12 cellular contexts compared by ENCODE assay signal in the genomic region with DNA sequence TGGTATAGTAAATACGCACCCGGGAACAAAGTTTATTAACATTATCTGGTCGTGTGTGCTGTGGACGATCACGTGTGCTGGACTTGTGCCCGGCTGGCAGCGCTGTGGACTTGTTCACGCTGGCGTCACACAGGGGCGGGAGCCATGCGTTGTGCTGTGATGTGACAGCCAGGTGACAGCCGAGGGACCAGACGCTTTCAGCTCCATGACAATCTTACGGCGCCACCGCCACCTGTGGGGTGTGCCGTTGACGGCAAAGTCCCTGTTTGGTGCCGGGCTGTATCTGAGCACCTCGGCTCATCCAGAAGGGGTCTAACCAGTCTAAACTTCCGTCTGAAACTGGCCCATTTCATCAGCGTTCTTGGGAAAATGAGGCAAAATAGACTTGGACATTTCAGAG. TPM values are rescaled to one million over a fixed set of nuclear protein-coding genes. Genes with fewer than 3 reads are reported as not detected.
DNase-seq lines count a peak whose midpoint lies in the region; ATAC-seq, FAIRE-seq and TF ChIP-seq lines count a peak whose summit lies in the region.
"Had no signal": no experiment of that assay in that cellular context is flagged by ENCODE, and none has a peak within 500 bp of the region (broad histone marks: within the 10 kb centered on the region; RNA-seq: fewer than 3 reads in every experiment).

No MANE protein-coding gene starts in this region.

- no peak for TF ChIP-seq RAD21 in HepG2 (CRISPR knock-in tag; IDR thresholded peaks at IDR 0.05)

- POLR2A ChIA-PET in HepG2 (lab: Yijun Ruan, JAX) = no interaction called here

- H3K4me3 ChIP-seq in body of pancreas (no peak overlapping the region), HepG2 (replicated peaks in 1 of 3; ENCODE audit: insufficient read depth in 1 of 3, low read depth in 2 of 3, low read length in 3 of 3) (no peak overlapping the region; a peak in 1 of 6 replicates), stomach (no peak overlapping the region)
- H3K4me3 ChIP-seq: PC-9 had no signal

- H3K4me2 ChIP-seq in HepG2 (ENCODE audit: low read depth, low read length) = peak overlapping the region; percentile 52
- H3K4me2 ChIP-seq: PC-9 had no signal

- no peaks in the 10 kb centered on the region for H3K27me3 ChIP-seq in body of pancreas
- peaks cover 18 to 79% of the 10 kb centered on the region in 2 experiments for H3K27me3 ChIP-seq in HepG2 (ENCODE audit: control insufficient read depth in 1 of 2, insufficient read depth in 2 of 2, low read length in 2 of 2)
- H3K27me3 ChIP-seq in stomach = peaks cover 0 to 15% (median 0%) of the 10 kb centered on the region in 3 donors

- TF ChIP-seq CTCF in body of pancreas (IDR thresholded peaks at IDR 0.05) = peak in 4 of 7 experiments; percentile 14 to 23 (median 19)
- peak; percentile 55 for TF ChIP-seq CTCF in HepG2 (CRISPR knock-in tag; IDR thresholded peaks at IDR 0.05)
- TF ChIP-seq CTCF in stomach (IDR thresholded peaks at IDR 0.05) = no peak

- peak overlapping the region; percentile 85 to 92 (median 91) for H3K27ac ChIP-seq in body of pancreas
- no peak overlapping the region for H3K27ac ChIP-seq in HepG2 (ENCODE audit: extremely low read length, insufficient read depth, low read length)
- H3K27ac ChIP-seq in stomach = peak overlapping the region; percentile 60 to 76 (median 69)
- H3K27ac ChIP-seq: PC-9 had no signal

- H2AFZ ChIP-seq in HepG2 (ENCODE audit: low read length) = no peak overlapping the region
- H2AFZ ChIP-seq: PC-9 had no signal

- intact Hi-C loops in body of pancreas (cut with DNase I) (no loop called here), HepG2 (cut with micrococcal nuclease; ENCODE audit: unreplicated experiment) (no loop called here), stomach (cut with DNase I; ENCODE audit: low total_unique reads) (no loop called here)

- H3K79me2 ChIP-seq in HepG2 (ENCODE audit: insufficient read depth, low read length) = no peaks in the 10 kb centered on the region

- H4K20me1 ChIP-seq in HepG2 (ENCODE audit: insufficient read depth, low read length) = no peaks in the 10 kb centered on the region; the same call in 1 of the 2 replicates

- H3K4me1 ChIP-seq in body of pancreas (peaks cover 59% of the 10 kb centered on the region), HepG2 (ENCODE audit: insufficient read depth, low read length) (peaks cover 12% of the 10 kb centered on the region), stomach (peaks cover 7 to 17% (median 17%) of the 10 kb centered on the region in 4 donors)

- in situ Hi-C loops in HepG2 (cut with HindIII; ENCODE audit: extremely low pct_ligation_motif_present, low pct_unique_long_range_greater_than_20kb) = no loop called here

- H3K36me3 ChIP-seq in body of pancreas (replicated peaks in 1 of 2; ENCODE audit: insufficient read depth in 1 of 2, low read depth in 2 of 2) (no peaks in the 10 kb centered on the region), HepG2 (replicated peaks in 1 of 2; ENCODE audit: control insufficient read depth in 1 of 2, insufficient read depth in 2 of 2, low read length in 2 of 2) (no peaks in the 10 kb centered on the region), stomach (no peaks in the 10 kb centered on the region)

- no peak for TF ChIP-seq EP300 in HepG2 (IDR thresholded peaks at IDR 0.05; ENCODE audit: low read depth in 2 of 2, low read length in 2 of 2)
- no peak for TF ChIP-seq EP300 in HepG2 (CRISPR knock-in tag; IDR thresholded peaks at IDR 0.05; ENCODE audit: borderline replicate concordance)
- no peak for TF ChIP-seq EP300 in stomach (IDR thresholded peaks at IDR 0.05)

- 23 to 25% methylated on average over 20 to 22 of the region's 22 CpGs for WGBS in body of pancreas, 2 donors
- 6% methylated on average over 21 of the region's 22 CpGs for WGBS in HepG2 (ENCODE audit: low lambda C conversion rate)
- 22 to 39% (median 27%) methylated on average over 22 of the region's 22 CpGs for WGBS in stomach, 5 donors

- no TSS peak for BruUV-seq in HepG2 (replicated peaks; lab: Mats Ljungman, UMichigan)

- DNase-seq in NCI-H1105 (lab: John Stamatoyannopoulos, UW) (peak; percentile 67), body of pancreas (peak; percentile 93 to 97 (median 96)), HepG2 (ENCODE audit: low spot score) (peak; percentile 24), stomach (peak; percentile 95), NCI-H187 treated with DMSO at 0.1 percent for 48 hours (lab: John Stamatoyannopoulos, UW) (no peak), DMS 273 (lab: John Stamatoyannopoulos, UW; ENCODE audit: unreplicated experiment) (no peak), NCI-H2171 treated with DMSO at 0.1 percent for 48 hours (lab: John Stamatoyannopoulos, UW) (no peak)
- DNase-seq in stimulated activated CD8-positive, alpha-beta memory T cell treated with anti-CD3 and anti-CD28 coated beads, Interleukin-4, amount 100 ng/mL, for 48 hours = no peak
- DNase-seq: activated CD4-positive, alpha-beta T cell treated with anti-CD3 and anti-CD28 coated beads for 4 hours; GF-D8; naive thymus-derived CD4-positive, alpha-beta T cell; PC-9 had no signal

- FAIRE-seq in HepG2 (lab: Jason Lieb, UNC) = peak; percentile 26

- no peaks in the 10 kb centered on the region for H3K9me3 ChIP-seq in body of pancreas
- H3K9me3 ChIP-seq in HepG2 (ENCODE audit: low read length) = no peaks in the 10 kb centered on the region
- no peaks in the 10 kb centered on the region for H3K9me3 ChIP-seq in stomach

- ATAC-seq in body of pancreas (peak; percentile 82), HepG2 (peak; percentile 82)
- ATAC-seq: naive thymus-derived CD4-positive, alpha-beta T cell had no signal

- TF ChIP-seq POLR2A in body of pancreas (IDR thresholded peaks at IDR 0.05) (peak in 2 of 3 donors; percentile 61 to 78), HepG2 (IDR thresholded peaks at IDR 0.05; ENCODE audit: insufficient read depth in 1 of 2, low read depth in 2 of 2, low read length in 2 of 2) (no peak), stomach (IDR thresholded peaks at IDR 0.05) (no peak)

- H3K9ac ChIP-seq in HepG2 (ENCODE audit: insufficient read depth, low read depth, low read length) = no peak overlapping the region

- CTCF ChIA-PET in HepG2 (lab: Yijun Ruan, JAX; ENCODE audit: low intra/inter-chr PET ratio, low total read pairs) = no interaction called here

TF ChIP-seq in HepG2, 621 proteins besides CTCF, POLR2A, EP300 and RAD21 (continues in another document):
- TF ChIP-seq HNRNPLL (IDR thresholded peaks at IDR 0.05; ENCODE audit: low read depth, low read length, poor library complexity, severe bottlenecking) = peak; percentile 28

RNA-seq across cellular contexts. Expression of a gene that starts 25.2 kb away (rescaled TPM):
- 10 to 100 TPM in 1 of 2 donors, 1 to 10 TPM in 1; 6.0 to 13.2 TPM for total RNA-seq in body of pancreas
- total RNA-seq in HepG2 (2016; rRNA removed; fragmentation: Illumina TruSeq; extraction: Trizol) = not detected in 2 replicates
- total RNA-seq in HepG2 (2016; cell fraction: cytosol; rRNA removed; fragmentation: Illumina TruSeq; extraction: Trizol; ENCODE audit: low read depth) = not detected in 2 replicates
- total RNA-seq in HepG2 (2016; cell fraction: insoluble cytoplasmic fraction; rRNA removed; fragmentation: Illumina TruSeq; extraction: Trizol) = not detected in 2 replicates
- not detected in 2 replicates for total RNA-seq in HepG2 (2016; cell fraction: membrane; rRNA removed; fragmentation: Illumina TruSeq; extraction: Trizol)
- not detected in 2 replicates for total RNA-seq in HepG2 (2016; cell fraction: nucleus; rRNA removed; fragmentation: Illumina TruSeq; extraction: Trizol)
- not detected in 2 replicates for polyA plus RNA-seq in HepG2 (2011; rRNA removed)
- polyA plus RNA-seq in HepG2 (2011; cell fraction: cytosol; rRNA removed) = not detected in 2 replicates
- 0.10 TPM in 2 replicates for polyA plus RNA-seq in HepG2 (2011; cell fraction: nucleus; rRNA removed)
- not detected in 2 replicates for polyA plus RNA-seq in HepG2 (2012)
- not detected in 2 replicates for polyA plus RNA-seq in HepG2 (2016; cell fraction: cytosol; fragmentation: Illumina TruSeq; extraction: Trizol; ENCODE audit: low read depth)
- polyA plus RNA-seq in HepG2 (2016; cell fraction: insoluble cytoplasmic fraction; fragmentation: Illumina TruSeq; extraction: Trizol; ENCODE audit: low read depth) = not detected in 2 replicates
- not detected in 2 replicates for polyA plus RNA-seq in HepG2 (2016; cell fraction: membrane; fragmentation: Illumina TruSeq; extraction: Trizol; ENCODE audit: low read depth)
- polyA plus RNA-seq in HepG2 (2016; cell fraction: nucleus; fragmentation: Illumina TruSeq; extraction: Trizol; ENCODE audit: insufficient read depth, low read depth) = not detected in 2 replicates
- polyA minus RNA-seq in HepG2 (2011; rRNA and poly(A)+ RNA removed; ENCODE audit: low replicate concordance) = not detected in 2 replicates
- polyA minus RNA-seq in HepG2 (2011; cell fraction: cytosol; rRNA and poly(A)+ RNA removed) = not detected in 2 replicates
- polyA minus RNA-seq in HepG2 (2011; cell fraction: nucleus; rRNA and poly(A)+ RNA removed) = not detected in 2 replicates
- 10 to 100 TPM in 2 of 5 donors, 1 to 10 TPM in 2, not detected in 1; 4.2 to 38.5 (median 9.6) TPM for total RNA-seq in stomach
- 10 to 100 TPM in 1 of 3 donors, 1 to 10 TPM in 2; 3.4 to 14.1 (median 5.5) TPM for polyA plus RNA-seq in stomach
- total RNA-seq: PC-9 had no signal

RNA-seq across cellular contexts. Expression of a gene that starts 40.9 kb away (rescaled TPM):
- 10 to 100 TPM; 15.6 to 29.0 TPM for total RNA-seq in body of pancreas
- 10.7 and 18.3 TPM in 2 replicates for total RNA-seq in HepG2 (2016; rRNA removed; fragmentation: Illumina TruSeq; extraction: Trizol)
- 14.5 and 14.8 TPM in 2 replicates for total RNA-seq in HepG2 (2016; cell fraction: cytosol; rRNA removed; fragmentation: Illumina TruSeq; extraction: Trizol; ENCODE audit: low read depth)
- total RNA-seq in HepG2 (2016; cell fraction: insoluble cytoplasmic fraction; rRNA removed; fragmentation: Illumina TruSeq; extraction: Trizol) = 10.1 and 18.3 TPM in 2 replicates
- 18.9 and 22.2 TPM in 2 replicates for total RNA-seq in HepG2 (2016; cell fraction: membrane; rRNA removed; fragmentation: Illumina TruSeq; extraction: Trizol)
- 16.8 and 19.1 TPM in 2 replicates for total RNA-seq in HepG2 (2016; cell fraction: nucleus; rRNA removed; fragmentation: Illumina TruSeq; extraction: Trizol)
- 9.2 and 10.8 TPM in 2 replicates for polyA plus RNA-seq in HepG2 (2011; rRNA removed)
- 6.1 and 6.8 TPM in 2 replicates for polyA plus RNA-seq in HepG2 (2011; cell fraction: cytosol; rRNA removed)
- polyA plus RNA-seq in HepG2 (2011; cell fraction: nucleus; rRNA removed) = 11.2 and 14.9 TPM in 2 replicates
- polyA plus RNA-seq in HepG2 (2012) = 10.6 and 12.8 TPM in 2 replicates
- 1.4 and 1.6 TPM in 2 replicates for polyA plus RNA-seq in HepG2 (2016; cell fraction: cytosol; fragmentation: Illumina TruSeq; extraction: Trizol; ENCODE audit: low read depth)
- polyA plus RNA-seq in HepG2 (2016; cell fraction: insoluble cytoplasmic fraction; fragmentation: Illumina TruSeq; extraction: Trizol; ENCODE audit: low read depth) = 21.6 TPM in 2 replicates
- polyA plus RNA-seq in HepG2 (2016; cell fraction: membrane; fragmentation: Illumina TruSeq; extraction: Trizol; ENCODE audit: low read depth) = 2.6 and 3.5 TPM in 2 replicates
- 17.9 and 21.0 TPM in 2 replicates for polyA plus RNA-seq in HepG2 (2016; cell fraction: nucleus; fragmentation: Illumina TruSeq; extraction: Trizol; ENCODE audit: insufficient read depth, low read depth)
- polyA minus RNA-seq in HepG2 (2011; rRNA and poly(A)+ RNA removed; ENCODE audit: low replicate concordance) = 18.9 and 22.3 TPM in 2 replicates
- 8.3 and 10.0 TPM in 2 replicates for polyA minus RNA-seq in HepG2 (2011; cell fraction: cytosol; rRNA and poly(A)+ RNA removed)
- polyA minus RNA-seq in HepG2 (2011; cell fraction: nucleus; rRNA and poly(A)+ RNA removed) = 39.7 and 55.7 TPM in 2 replicates
- 10 to 100 TPM; 26.4 to 66.5 (median 29.9) TPM for total RNA-seq in stomach
- polyA plus RNA-seq in stomach = 1 to 10 TPM; 6.4 to 9.9 (median 9.4) TPM

Comparison
In these comparisons a context has a peak if more than half of its experiments do, and no peak if none do; other contexts are left out.
1. DNase-seq: peak in NCI-H1105 (single experiment), body of pancreas (4 of 4), HepG2 (single experiment) and stomach (single experiment); none in NCI-H187 treated with DMSO at 0.1 percent for 48 hours (single experiment), DMS 273 (single experiment), NCI-H2171 treated with DMSO at 0.1 percent for 48 hours (single experiment) and stimulated activated CD8-positive, alpha-beta memory T cell treated with anti-CD3 and anti-CD28 coated beads, Interleukin-4, amount 100 ng/mL, for 48 hours (single experiment).
2. CTCF ChIP-seq: peak in body of pancreas (4 of 7) and HepG2 (single experiment); none in stomach (0 of 7).
3. POLR2A ChIP-seq: peak in body of pancreas (2 of 3); none in HepG2 (0 of 2) and stomach (0 of 4).